Comparison of ENCODE assay signal across 1 cellular context in genomic region chr2:135048122-135048521, GRCh38.
TF ChIP-seq lines count a peak whose summit lies in the region.

No MANE protein-coding gene starts in this region.

TF ChIP-seq in HepG2, 621 proteins besides CTCF, POLR2A, EP300 and RAD21 (continued from another document):
- TF ChIP-seq FUBP1 (CRISPR knock-in tag; IDR thresholded peaks at IDR 0.05; ENCODE audit: borderline replicate concordance) (no peak), CBX5 (CRISPR knock-in tag; IDR thresholded peaks at IDR 0.05; ENCODE audit: borderline replicate concordance) (no peak), GLMP (CRISPR knock-in tag; IDR thresholded peaks at IDR 0.05; ENCODE audit: borderline replicate concordance) (no peak), SCMH1 (CRISPR knock-in tag; IDR thresholded peaks at IDR 0.05; ENCODE audit: borderline replicate concordance) (no peak), SMC3 (IDR thresholded peaks at IDR 0.05; ENCODE audit: low read length) (peak; percentile 13; the same call in 1 of the 2 replicates), ZSCAN21 (CRISPR knock-in tag; IDR thresholded peaks at IDR 0.05; ENCODE audit: borderline replicate concordance) (no peak), SATB2 (CRISPR knock-in tag; IDR thresholded peaks at IDR 0.05) (no peak), LRRFIP1 (CRISPR knock-in tag; conservative IDR thresholded peaks at IDR 0.05) (no peak), KDM6A (CRISPR knock-in tag; IDR thresholded peaks at IDR 0.05; ENCODE audit: low read depth) (no peak), ZNF839 (CRISPR knock-in tag; IDR thresholded peaks at IDR 0.05; ENCODE audit: borderline replicate concordance) (no peak), ONECUT2 (CRISPR knock-in tag; IDR thresholded peaks at IDR 0.05) (no peak), SRF (IDR thresholded peaks at IDR 0.05; ENCODE audit: low read depth, low read length) (no peak), HOXA7 (CRISPR knock-in tag; IDR thresholded peaks at IDR 0.05) (no peak), ZFP36 (IDR thresholded peaks at IDR 0.05; ENCODE audit: borderline replicate concordance, low read depth, low read length, partially characterized antibody) (no peak), ZNF607 (CRISPR knock-in tag; IDR thresholded peaks at IDR 0.05; ENCODE audit: borderline replicate concordance) (no peak), RFXANK (CRISPR knock-in tag; IDR thresholded peaks at IDR 0.05) (no peak), ZNF136 (CRISPR knock-in tag; IDR thresholded peaks at IDR 0.05; ENCODE audit: low read depth) (no peak), KMT2A (CRISPR knock-in tag; IDR thresholded peaks at IDR 0.05) (no peak), ARNT2 (CRISPR knock-in tag; IDR thresholded peaks at IDR 0.05; ENCODE audit: low read depth) (no peak), ZNF331 (CRISPR knock-in tag; IDR thresholded peaks at IDR 0.05) (no peak), ZNF616 (CRISPR knock-in tag; IDR thresholded peaks at IDR 0.05; ENCODE audit: low read depth) (no peak), MTA3 (CRISPR knock-in tag; IDR thresholded peaks at IDR 0.05) (no peak), TP53 (CRISPR knock-in tag; conservative IDR thresholded peaks at IDR 0.05) (no peak), MZF1 (CRISPR knock-in tag; IDR thresholded peaks at IDR 0.05; ENCODE audit: borderline replicate concordance) (no peak), MAX (IDR thresholded peaks at IDR 0.05) (peak; percentile 26; the same call in 1 of the 2 replicates), ATF4 (CRISPR knock-in tag; IDR thresholded peaks at IDR 0.05) (0 out of 4 replicates have a peak, but pooled peaks of 1 of the 2 experiments have one; percentile 55), ARHGAP35 (CRISPR knock-in tag; IDR thresholded peaks at IDR 0.05; ENCODE audit: borderline replicate concordance) (no peak), NRL (CRISPR knock-in tag; IDR thresholded peaks at IDR 0.05; ENCODE audit: borderline replicate concordance) (no peak), ZBTB3 (CRISPR knock-in tag; IDR thresholded peaks at IDR 0.05; ENCODE audit: borderline replicate concordance, low read depth) (no peak), NCOA2 (CRISPR knock-in tag; IDR thresholded peaks at IDR 0.05) (no peak), CEBPG (CRISPR knock-in tag; IDR thresholded peaks at IDR 0.05) (peak; percentile 84), ZGPAT (CRISPR knock-in tag; IDR thresholded peaks at IDR 0.05) (0 out of 2 replicates have a peak, but pooled peaks have one; percentile 32), NR2F2 (IDR thresholded peaks at IDR 0.05; ENCODE audit: borderline replicate concordance, low read depth) (0 out of 2 replicates have a peak, but pooled peaks have one; percentile 24), ZNF44 (CRISPR knock-in tag; IDR thresholded peaks at IDR 0.05) (no peak), ZFYVE20 (CRISPR knock-in tag; IDR thresholded peaks at IDR 0.05; ENCODE audit: borderline replicate concordance, low read depth) (no peak), HMG20B (CRISPR knock-in tag; conservative IDR thresholded peaks at IDR 0.05) (no peak), AKAP8 (CRISPR knock-in tag; IDR thresholded peaks at IDR 0.05) (no peak), FLYWCH1 (CRISPR knock-in tag; IDR thresholded peaks at IDR 0.05) (no peak), ZBTB21 (CRISPR knock-in tag; IDR thresholded peaks at IDR 0.05) (no peak), TFDP2 (CRISPR knock-in tag; IDR thresholded peaks at IDR 0.05) (no peak), ZNF577 (CRISPR knock-in tag; IDR thresholded peaks at IDR 0.05; ENCODE audit: borderline replicate concordance, low read depth) (no peak), ZNF572 (CRISPR knock-in tag; IDR thresholded peaks at IDR 0.05) (no peak), TCF7 (IDR thresholded peaks at IDR 0.05; ENCODE audit: low read depth) (no peak), TBP (CRISPR knock-in tag; IDR thresholded peaks at IDR 0.05) (no peak), FOSL1 (CRISPR knock-in tag; IDR thresholded peaks at IDR 0.05; ENCODE audit: borderline replicate concordance) (no peak), ZFY (CRISPR knock-in tag; IDR thresholded peaks at IDR 0.05) (no peak)
